Comparison of ENCODE assay signal across 8 cellular contexts in genomic region chr17:49434821-49435581, GRCh38. TPM values are rescaled to one million over a fixed set of nuclear protein-coding genes. Genes with fewer than 3 reads are reported as not detected.
DNase-seq lines count a peak whose midpoint lies in the region; ATAC-seq and TF ChIP-seq lines count a peak whose summit lies in the region.

No MANE protein-coding gene starts in this region.

- H3K27ac ChIP-seq in mesendoderm (ENCODE audit: low read depth, low read length) (no peak overlapping the region), uterus (no peak overlapping the region)

- H3K27me3 Mint-ChIP-seq in effector memory CD8-positive, alpha-beta T cell, result peaks cover 40 to 67% of the 10 kb centered on the region in 2 donors

- TF ChIP-seq POLR2A in uterus (IDR thresholded peaks at IDR 0.05), result no peak

- no CpG with 5 or more reads among the region's 12 CpGs for WGBS in mesendoderm (ENCODE audit: extremely low coverage, insufficient coverage, low lambda C conversion rate)

- H3K36me3 ChIP-seq in mesendoderm (ENCODE audit: control insufficient read depth, insufficient read depth, low read length), result no peaks in the 10 kb centered on the region
- H3K36me3 ChIP-seq in uterus, result no peaks in the 10 kb centered on the region

- no peak overlapping the region for H2BK15ac ChIP-seq in mesendoderm (replicated peaks; ENCODE audit: low read depth)

- H2AK5ac ChIP-seq in mesendoderm (ENCODE audit: low read length), result no peak overlapping the region

- no peak overlapping the region for H3K56ac ChIP-seq in mesendoderm (ENCODE audit: low read length)

- H3K9ac ChIP-seq in mesendoderm (ENCODE audit: low read length), result no peak overlapping the region

- H3K79me2 ChIP-seq in mesendoderm (ENCODE audit: control insufficient read depth, insufficient read depth, low read length), result no peaks in the 10 kb centered on the region

- no peak overlapping the region for H3K23ac ChIP-seq in mesendoderm (ENCODE audit: low read length)

- no peaks in the 10 kb centered on the region for H3K9me3 Mint-ChIP-seq in effector memory CD8-positive, alpha-beta T cell

- peaks cover 0 to 4% of the 10 kb centered on the region in 2 donors for H3K4me1 Mint-ChIP-seq in effector memory CD8-positive, alpha-beta T cell (ENCODE audit: low read depth in 2 of 2)

- no peak overlapping the region for H3K18ac ChIP-seq in mesendoderm (ENCODE audit: low read length)

- DNase-seq in NCI-H187 (lab: John Stamatoyannopoulos, UW), result peak; percentile 5 to 7
- no peak for DNase-seq in NCI-H187 treated with DMSO at 0.1 percent for 48 hours (lab: John Stamatoyannopoulos, UW)
- DNase-seq in M059J (ENCODE audit: low read depth), result peak; percentile 54
- DNase-seq in activated CD4-positive, alpha-beta T cell treated with anti-CD3 and anti-CD28 coated beads for 48 hours, result peak; percentile 58
- peak; percentile 27 to 49 (median 40) for DNase-seq in effector memory CD8-positive, alpha-beta T cell
- DNase-seq in mesendoderm, result peak; percentile 83
- peak; percentile 37 to 39 for DNase-seq in uterus

- H3K27ac Mint-ChIP-seq in effector memory CD8-positive, alpha-beta T cell, result no peak overlapping the region

- H2BK120ac ChIP-seq in mesendoderm (ENCODE audit: low read depth, low read length), result no peak overlapping the region

- TF ChIP-seq CTCF in uterus (IDR thresholded peaks at IDR 0.05), result peak; percentile 56 to 67 (median 59)

- H3K4me3 ChIP-seq in mesendoderm (ENCODE audit: low read length) (no peak overlapping the region), uterus (no peak overlapping the region)

- ATAC-seq in effector memory CD8-positive, alpha-beta T cell (replicated peaks), result peak; percentile 33
- no peak for ATAC-seq in HG03342 (IDR thresholded peaks at IDR 0.05; ENCODE audit: unreplicated experiment)

- H3K79me1 ChIP-seq in mesendoderm (ENCODE audit: low read length), result no peaks in the 10 kb centered on the region

- H3K4me2 ChIP-seq in mesendoderm (ENCODE audit: low read length), result no peak overlapping the region

- no peak overlapping the region for H3K4ac ChIP-seq in mesendoderm (ENCODE audit: low read depth, low read length)

- peaks cover 6% of the 10 kb centered on the region for H3K4me1 ChIP-seq in mesendoderm (ENCODE audit: control insufficient read depth, low read depth, low read length)
- H3K4me1 ChIP-seq in uterus, result no peaks in the 10 kb centered on the region

- H4K8ac ChIP-seq in mesendoderm (ENCODE audit: low read depth, low read length), result no peak overlapping the region

- no peak overlapping the region for H2BK5ac ChIP-seq in mesendoderm (ENCODE audit: low read length)

- no peaks in the 10 kb centered on the region for H3K9me3 ChIP-seq in uterus

- H3K4me3 Mint-ChIP-seq in effector memory CD8-positive, alpha-beta T cell, result no peak overlapping the region

- H3K27me3 ChIP-seq in mesendoderm (ENCODE audit: insufficient read depth, low read length, poor library complexity), result no peaks in the 10 kb centered on the region
- peaks cover 0 to 7% of the 10 kb centered on the region in 2 donors for H3K27me3 ChIP-seq in uterus

- H3K36me3 Mint-ChIP-seq in effector memory CD8-positive, alpha-beta T cell (ENCODE audit: insufficient read depth), result peaks cover 3% of the 10 kb centered on the region

- H4K5ac ChIP-seq in mesendoderm (ENCODE audit: low read length), result no peak overlapping the region

- intact Hi-C loops in uterus (cut with DNase I; ENCODE audit: low total_unique reads), result loop anchor here (5.0 kb wide), 1 partner anchor 122 kb away; no protein-coding TSS in a partner anchor

RNA-seq across cellular contexts. Expression of gene PHB1, which starts 20.3 kb away (rescaled TPM):
- total RNA-seq in M059J (2014; rRNA removed; shearing (Covaris generic)), result 153 and 155 TPM in 2 replicates
- polyA plus RNA-seq in mesendoderm (2013, experiment 1 of 2), result 209 TPM
- 211 TPM for polyA plus RNA-seq in mesendoderm (2013, experiment 2 of 2)
- 10 to 100 TPM; 63.5 to 98.4 (median 79.6) TPM for total RNA-seq in uterus
